9 cellular contexts compared by ENCODE assay signal in the genomic region with DNA sequence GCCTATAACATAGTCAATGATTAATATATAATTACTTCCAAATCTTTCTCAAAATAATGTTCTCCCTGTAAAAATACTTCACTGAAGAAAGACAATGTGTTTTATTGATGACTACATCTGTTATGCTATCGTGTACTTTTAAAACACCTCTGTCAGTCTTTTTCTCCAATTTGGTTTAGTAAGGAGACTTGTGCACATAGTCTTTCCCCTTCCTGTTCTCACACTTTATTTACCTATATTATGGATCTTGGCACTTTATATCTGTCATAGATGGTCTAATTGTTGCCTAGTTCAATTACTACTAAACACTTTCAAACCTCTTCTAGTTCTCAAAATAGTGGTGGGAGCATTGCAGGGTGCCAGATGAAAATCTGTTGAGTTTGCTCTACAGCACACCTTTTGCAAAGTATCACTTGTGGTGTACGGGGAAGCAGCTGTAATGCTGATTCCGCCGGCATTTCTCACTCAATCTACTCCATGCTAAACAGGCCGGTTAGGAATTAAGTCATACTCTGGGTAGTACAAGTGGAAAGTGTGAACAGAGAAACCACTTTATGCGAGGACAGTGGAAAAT. TPM values are rescaled to one million over a fixed set of nuclear protein-coding genes. Genes with fewer than 3 reads are reported as not detected.
DNase-seq lines count a peak whose midpoint lies in the region; TF ChIP-seq lines count a peak whose summit lies in the region.
"Had no signal": no experiment of that assay in that cellular context is flagged by ENCODE, and none has a peak within 500 bp of the region (broad histone marks: within the 10 kb centered on the region; RNA-seq: fewer than 3 reads in every experiment).

No MANE protein-coding gene starts in this region.

- H3K27me3 Mint-ChIP-seq in CD14-positive monocyte (ENCODE audit: low read depth in 3 of 3) (peaks cover 65 to 79% (median 69%) of the 10 kb centered on the region in 3 donors), HFFc6 (ENCODE audit: insufficient read depth) (peaks cover 13% of the 10 kb centered on the region)

- H3K9me3 ChIP-seq in ascending aorta (no peaks in the 10 kb centered on the region), mesodermal cell (ENCODE audit: control insufficient read depth, low read length) (no peaks in the 10 kb centered on the region), uterus (no peaks in the 10 kb centered on the region)

- H3K27me3 ChIP-seq in ascending aorta (peaks cover 25% of the 10 kb centered on the region), uterus (peaks cover 22 to 23% of the 10 kb centered on the region in 2 donors)

- TF ChIP-seq CTCF in CD14-positive monocyte (IDR thresholded peaks at IDR 0.05) (no peak), HFFc6 (IDR thresholded peaks at IDR 0.05) (no peak), ascending aorta (IDR thresholded peaks at IDR 0.05) (no peak), uterus (IDR thresholded peaks at IDR 0.05) (no peak)

- H3K4me3 Mint-ChIP-seq in CD14-positive monocyte (peak overlapping the region; percentile 70 to 87), HFFc6 (peak overlapping the region; percentile 71)

- DNase-seq in CD14-positive monocyte (ENCODE audit: low spot score) (no peak), HFFc6 (no peak), ascending aorta (ENCODE audit: low spot score in 2 of 2) (no peak), AML-193 (lab: John Stamatoyannopoulos, UW) (no peak), uterus (no peak), erythroblast (lab: John Stamatoyannopoulos, UW) (no peak), NOMO-1 (lab: John Stamatoyannopoulos, UW; ENCODE audit: unreplicated experiment in 2 of 2) (no peak)

- H3K27ac Mint-ChIP-seq in CD14-positive monocyte (no peak overlapping the region), HFFc6 (no peak overlapping the region)

- 0% methylated on average over 1 of the region's 6 CpGs; no CpG with 5 or more reads in 1 of the 2 experiments for WGBS in mesodermal cell (ENCODE audit: insufficient coverage in 2 of 2), 2 experiments

- TF ChIP-seq POLR2A in uterus (IDR thresholded peaks at IDR 0.05) = no peak
- no peak for TF ChIP-seq POLR2A in erythroblast (IDR thresholded peaks at IDR 0.05; ENCODE audit: low read length)

- H3K36me3 Mint-ChIP-seq in CD14-positive monocyte (peaks cover 2 to 8% of the 10 kb centered on the region in 2 donors), HFFc6 (ENCODE audit: low read depth) (no peaks in the 10 kb centered on the region)

- H3K36me3 ChIP-seq in ascending aorta (no peaks in the 10 kb centered on the region), mesodermal cell (ENCODE audit: control insufficient read depth, insufficient read depth, low read length) (no peaks in the 10 kb centered on the region), uterus (no peaks in the 10 kb centered on the region)

- H3K27ac ChIP-seq in ascending aorta (no peak overlapping the region), mesodermal cell (ENCODE audit: low read depth, low read length, severe bottlenecking) (no peak overlapping the region), uterus (no peak overlapping the region)

- peak overlapping the region; percentile 43 to 64 for H3K4me3 ChIP-seq in ascending aorta
- peak overlapping the region; percentile 43 for H3K4me3 ChIP-seq in mesodermal cell (ENCODE audit: extremely low read depth, insufficient read depth, low read length, poor library complexity, severe bottlenecking)
- H3K4me3 ChIP-seq in uterus = no peak overlapping the region

- peaks cover 13% of the 10 kb centered on the region for H3K4me1 Mint-ChIP-seq in CD14-positive monocyte
- peaks cover 14% of the 10 kb centered on the region for H3K4me1 Mint-ChIP-seq in HFFc6 (ENCODE audit: low read depth)

- H3K9me3 Mint-ChIP-seq in CD14-positive monocyte = peaks cover 0 to 16% (median 2%) of the 10 kb centered on the region in 7 donors
- no peaks in the 10 kb centered on the region for H3K9me3 Mint-ChIP-seq in HFFc6

- H3K4me1 ChIP-seq in ascending aorta (peaks cover 19 to 24% of the 10 kb centered on the region in 2 donors), mesodermal cell (ENCODE audit: control insufficient read depth, insufficient read depth, low read length, poor library complexity, severe bottlenecking) (peaks cover 15% of the 10 kb centered on the region), uterus (peaks cover 0 to 22% of the 10 kb centered on the region in 2 donors)

- intact Hi-C loops in CD14-positive monocyte (cut with micrococcal nuclease) = no loop called here
- intact Hi-C loops in ascending aorta (cut with DNase I) = no loop called here
- intact Hi-C loops in uterus (cut with DNase I; ENCODE audit: low total_unique reads) = no loop called here

RNA-seq across cellular contexts. Expression of gene INSM2, which starts 1.1 kb away (rescaled TPM):
- not detected for polyA plus RNA-seq in CD14-positive monocyte
- not detected for total RNA-seq in HFFc6 (2021; fragmentation: NEBNext Ultra II Directional; extraction: Animal tissue kit (Norgen Biotek cat#: 25700))
- total RNA-seq in ascending aorta (not detected), uterus (under 1 TPM in 1 of 4 donors, not detected in 3; 0.07 TPM)
- polyA plus RNA-seq in mesodermal cell (2013, experiment 1 of 2) = not detected
- not detected for polyA plus RNA-seq in mesodermal cell (2013, experiment 2 of 2)
- total RNA-seq: ureter had no signal

Comparison
In these comparisons a context has a peak if more than half of its experiments do, and no peak if none do; other contexts are left out.
1. H3K4me3 ChIP-seq: peak in ascending aorta (2 of 2) and mesodermal cell (single experiment); none in uterus (0 of 2).